In genomic region chrX:19832186-19832965, GRCh38 we compare ENCODE assay signal across 12 cellular contexts.
"Had no signal": no experiment of that assay in that cellular context is flagged by ENCODE, and none has a peak within 500 bp of the region (broad histone marks: within the 10 kb centered on the region; RNA-seq: fewer than 3 reads in every experiment).

No MANE protein-coding gene starts in this region.

- H3K4me1 ChIP-seq: foreskin keratinocyte, parathyroid adenoma had no signal

- H2AFZ ChIP-seq: parathyroid adenoma had no signal

- H3K79me2 ChIP-seq: parathyroid adenoma had no signal

- H3K4me3 Mint-ChIP-seq: activated CD4-positive, alpha-beta T cell treated with anti-CD3 and anti-CD28 coated beads, Interleukin-2, amount 10 ng/mL, durations not matched to agents 7 days and 5 days; activated naive CD4-positive, alpha-beta T cell treated with anti-CD3 and anti-CD28 coated beads, Interleukin-2, amount 50 U/mL, for 24 hours; stimulated activated naive CD8-positive, alpha-beta T cell treated with anti-CD3 and anti-CD28 coated beads, Interleukin-15, Interleukin-2, amounts not matched to agents 100 ng/mL and 50 ng/mL, for 24 hours had no signal

- H3K36me3 ChIP-seq: esophagus squamous epithelium had no signal

- ATAC-seq: foreskin keratinocyte, left colon had no signal

- H3K9ac ChIP-seq: parathyroid adenoma had no signal

- H3K27ac Mint-ChIP-seq: activated CD4-positive, alpha-beta T cell treated with anti-CD3 and anti-CD28 coated beads, Interleukin-2, amount 10 ng/mL, durations not matched to agents 7 days and 5 days had no signal

- DNase-seq: activated CD4-positive, alpha-beta T cell treated with anti-CD3 and anti-CD28 coated beads, Interleukin-2, amount 10 ng/mL, durations not matched to agents 7 days and 5 days; activated effector memory CD4-positive, alpha-beta T cell treated with Interleukin-2 at 50 U/mL for 16 hours; esophagus squamous epithelium; foreskin keratinocyte; left colon; stimulated activated CD4-positive, alpha-beta T cell treated with anti-CD3 and anti-CD28 coated beads, Interleukin-4, amount 100 ng/mL, for 1 hour; stimulated activated CD8-positive, alpha-beta memory T cell treated with anti-CD3 and anti-CD28 coated beads, Interleukin-4, amount 100 ng/mL, for 48 hours had no signal

- H3K9me3 Mint-ChIP-seq: activated naive CD4-positive, alpha-beta T cell treated with anti-CD3 and anti-CD28 coated beads, Interleukin-2, amount 50 U/mL, for 24 hours had no signal

- H3K27me3 ChIP-seq: esophagus squamous epithelium, foreskin keratinocyte had no signal

- H3K9me3 ChIP-seq: esophagus squamous epithelium had no signal

- H3K4me3 ChIP-seq: esophagus squamous epithelium, lung had no signal

- H3K27ac ChIP-seq: esophagus squamous epithelium, foreskin keratinocyte, parathyroid adenoma, VCaP had no signal

- H3K27me3 Mint-ChIP-seq: activated CD4-positive, alpha-beta T cell treated with anti-CD3 and anti-CD28 coated beads, Interleukin-2, amount 10 ng/mL, durations not matched to agents 7 days and 5 days; activated naive CD4-positive, alpha-beta T cell treated with anti-CD3 and anti-CD28 coated beads, Interleukin-2, amount 50 U/mL, for 24 hours; stimulated activated naive CD8-positive, alpha-beta T cell treated with anti-CD3 and anti-CD28 coated beads, Interleukin-15, Interleukin-2, amounts not matched to agents 100 ng/mL and 50 ng/mL, for 24 hours had no signal
